Comparison of ENCODE assay signal across 16 cellular contexts in genomic region chr10:85608706-85609105, GRCh38.
A peak's percentile ranks its signal among the peaks of the same experiment; 100 is the strongest.
DNase-seq lines count a peak whose midpoint lies in the region; ATAC-seq and TF ChIP-seq lines count a peak whose summit lies in the region.
"Had no signal": no experiment of that assay in that cellular context is flagged by ENCODE, and none has a peak within 500 bp of the region (broad histone marks: within the 10 kb centered on the region; RNA-seq: fewer than 3 reads in every experiment).

No MANE protein-coding gene starts in this region.

- H3K4me1 ChIP-seq in H9 (ENCODE audit: insufficient read depth, low read length) (no peaks in the 10 kb centered on the region), endodermal cell (ENCODE audit: control insufficient read depth, insufficient read depth, low read length) (no peaks in the 10 kb centered on the region)
- H3K4me1 ChIP-seq: Caco-2 had no signal

- H3K79me1 ChIP-seq in H9 (ENCODE audit: insufficient read depth, low read depth, low read length, poor library complexity, severe bottlenecking) = no peaks in the 10 kb centered on the region

- no peaks in the 10 kb centered on the region for H3K36me3 ChIP-seq in endodermal cell (ENCODE audit: control insufficient read depth, insufficient read depth, low read length)
- H3K36me3 ChIP-seq: BLaER1 had no signal

- H3K36me3 Mint-ChIP-seq in activated CD8-positive, alpha-beta T cell treated with anti-CD3 and anti-CD28 coated beads, Interleukin-2, amount 10 ng/mL, durations not matched to agents 7 days and 5 days (ENCODE audit: low read depth) = no peaks in the 10 kb centered on the region
- H3K36me3 Mint-ChIP-seq in activated CD8-positive, alpha-beta T cell treated with anti-CD3 and anti-CD28 coated beads for 36 hours (ENCODE audit: low read depth) = no peaks in the 10 kb centered on the region
- no peaks in the 10 kb centered on the region for H3K36me3 Mint-ChIP-seq in H9 (ENCODE audit: insufficient read depth in 1 of 3, low read depth in 3 of 3)
- H3K36me3 Mint-ChIP-seq in endodermal cell (ENCODE audit: low read depth) = no peaks in the 10 kb centered on the region
- no peaks in the 10 kb centered on the region for H3K36me3 Mint-ChIP-seq in type B pancreatic cell
- H3K36me3 Mint-ChIP-seq: CD8-positive, alpha-beta memory T cell had no signal

- peaks cover 13% of the 10 kb centered on the region for H3K27me3 Mint-ChIP-seq in activated CD8-positive, alpha-beta T cell treated with anti-CD3 and anti-CD28 coated beads, Interleukin-2, amount 10 ng/mL, durations not matched to agents 7 days and 5 days (ENCODE audit: low read depth)
- no peaks in the 10 kb centered on the region for H3K27me3 Mint-ChIP-seq in activated CD8-positive, alpha-beta T cell treated with anti-CD3 and anti-CD28 coated beads for 36 hours
- H3K27me3 Mint-ChIP-seq in H9 (ENCODE audit: low read depth) (peaks cover 1% of the 10 kb centered on the region; the same call in 1 of the 2 replicates), endodermal cell (ENCODE audit: insufficient read depth) (no peaks in the 10 kb centered on the region), type B pancreatic cell (no peaks in the 10 kb centered on the region)
- H3K27me3 Mint-ChIP-seq: CD8-positive, alpha-beta memory T cell had no signal

- no peak overlapping the region for H3K4me3 Mint-ChIP-seq in activated CD8-positive, alpha-beta T cell treated with anti-CD3 and anti-CD28 coated beads, Interleukin-2, amount 10 ng/mL, durations not matched to agents 7 days and 5 days
- no peak overlapping the region for H3K4me3 Mint-ChIP-seq in activated CD8-positive, alpha-beta T cell treated with anti-CD3 and anti-CD28 coated beads for 36 hours
- H3K4me3 Mint-ChIP-seq in H9 = no peak overlapping the region
- H3K4me3 Mint-ChIP-seq in endodermal cell = no peak overlapping the region
- no peak overlapping the region for H3K4me3 Mint-ChIP-seq in type B pancreatic cell
- H3K4me3 Mint-ChIP-seq: CD8-positive, alpha-beta memory T cell; HFFc6 had no signal

- H4K8ac ChIP-seq in H9 (replicated peaks; ENCODE audit: insufficient read length, low read depth, low read length) = no peak overlapping the region

- no peak overlapping the region for H3K14ac ChIP-seq in H9 (ENCODE audit: insufficient read depth, low read length)

- H3K9ac ChIP-seq in H9 (ENCODE audit: extremely low read depth, insufficient read length, low read length) = no peak overlapping the region
- H3K9ac ChIP-seq in endodermal cell (ENCODE audit: extremely low read depth, low read length, poor library complexity, severe bottlenecking) = no peak overlapping the region
- H3K9ac ChIP-seq: BLaER1 had no signal

- no peak overlapping the region for H2AK5ac ChIP-seq in H9 (ENCODE audit: insufficient read length, low read length)

- no peak overlapping the region for H3K4ac ChIP-seq in H9 (ENCODE audit: low read depth, low read length)

- no peak overlapping the region for H3K18ac ChIP-seq in H9 (ENCODE audit: insufficient read length, low read depth, low read length)

- no peaks in the 10 kb centered on the region for H4K20me1 ChIP-seq in H9 (ENCODE audit: control insufficient read depth, insufficient read depth, insufficient read length)
- H4K20me1 ChIP-seq: BLaER1 had no signal

- no peak overlapping the region for H3K27ac Mint-ChIP-seq in activated CD8-positive, alpha-beta T cell treated with anti-CD3 and anti-CD28 coated beads, Interleukin-2, amount 10 ng/mL, durations not matched to agents 7 days and 5 days
- no peak overlapping the region for H3K27ac Mint-ChIP-seq in activated CD8-positive, alpha-beta T cell treated with anti-CD3 and anti-CD28 coated beads for 36 hours
- H3K27ac Mint-ChIP-seq in H9 = no peak overlapping the region
- no peak overlapping the region for H3K27ac Mint-ChIP-seq in endodermal cell
- H3K27ac Mint-ChIP-seq in type B pancreatic cell = no peak overlapping the region
- H3K27ac Mint-ChIP-seq: HFFc6 had no signal

- H3K27ac ChIP-seq in H9 (ENCODE audit: insufficient read length, low read depth, low read length) (no peak overlapping the region), endodermal cell (ENCODE audit: low read depth, low read length) (no peak overlapping the region)
- H3K27ac ChIP-seq: BLaER1, HL-60 had no signal

- H3K79me2 ChIP-seq in H9 (ENCODE audit: insufficient read depth, low read length) = no peaks in the 10 kb centered on the region

- no peaks in the 10 kb centered on the region for H3K23me2 ChIP-seq in H9 (ENCODE audit: insufficient read length, low read depth, low read length, poor library complexity, severe bottlenecking)

- H3T11ph ChIP-seq in H9 (ENCODE audit: low read length) = no peak overlapping the region

- POLR2A ChIA-PET in activated CD8-positive, alpha-beta T cell treated with anti-CD3 and anti-CD28 coated beads, Interleukin-2, amount 10 ng/mL, durations not matched to agents 7 days and 5 days (lab: Charles Lee) = no interaction called here
- POLR2A ChIA-PET in activated CD8-positive, alpha-beta T cell treated with anti-CD3 and anti-CD28 coated beads for 36 hours (lab: Charles Lee) = no interaction called here

- no CpG with 5 or more reads among the region's 3 CpGs for WGBS in H9 (ENCODE audit: extremely low coverage, insufficient read length, low lambda C conversion rate)
- WGBS in endodermal cell (ENCODE audit: insufficient coverage in 1 of 2, insufficient read length in 1 of 2), 2 experiments = 95% methylated on average over 3 of the region's 3 CpGs; no CpG with 5 or more reads in 1 of the 2 experiments

- no peak overlapping the region for H2BK12ac ChIP-seq in H9 (ENCODE audit: insufficient read length, low read depth, low read length)

- no peak for TF ChIP-seq CTCF in activated CD8-positive, alpha-beta T cell treated with anti-CD3 and anti-CD28 coated beads for 36 hours (IDR thresholded peaks at IDR 0.05)
- TF ChIP-seq CTCF in H9 (conservative IDR thresholded peaks at IDR 0.05) (no peak), endodermal cell (conservative IDR thresholded peaks at IDR 0.05) (no peak), type B pancreatic cell (conservative IDR thresholded peaks at IDR 0.05) (no peak)

- CTCF ChIA-PET in activated CD8-positive, alpha-beta T cell treated with anti-CD3 and anti-CD28 coated beads, Interleukin-2, amount 10 ng/mL, durations not matched to agents 7 days and 5 days (lab: Charles Lee) = no interaction called here
- CTCF ChIA-PET in activated CD8-positive, alpha-beta T cell treated with anti-CD3 and anti-CD28 coated beads for 36 hours (lab: Charles Lee) = interaction anchor here (0.7 to 1.7 kb wide), 2 partner anchors 16 to 1431 kb away, joined by 3 to 4 read pairs; no protein-coding TSS in a partner anchor

- H3K4me2 ChIP-seq in H9 (ENCODE audit: insufficient read depth, insufficient read length, low read length) = no peak overlapping the region
- H3K4me2 ChIP-seq: BLaER1 had no signal

- no peak overlapping the region for H2BK5ac ChIP-seq in H9 (ENCODE audit: insufficient read length, low read length)

- no peak overlapping the region for H4K5ac ChIP-seq in H9 (ENCODE audit: insufficient read length, low read depth, low read length)

- H3K27me3 ChIP-seq in H9 (ENCODE audit: insufficient read depth, low read length) (no peaks in the 10 kb centered on the region), endodermal cell (ENCODE audit: control insufficient read depth, insufficient read depth, low read length, poor library complexity, severe bottlenecking) (no peaks in the 10 kb centered on the region)
- H3K27me3 ChIP-seq: BLaER1 had no signal

- H2BK20ac ChIP-seq in H9 (ENCODE audit: low read depth, low read length, poor library complexity, severe bottlenecking) = no peak overlapping the region

- H2BK15ac ChIP-seq in H9 (ENCODE audit: low read depth, low read length) = no peak overlapping the region

- no peak overlapping the region for H3K23ac ChIP-seq in H9 (ENCODE audit: insufficient read length, low read depth, low read length)

- DNase-seq in activated CD8-positive, alpha-beta T cell treated with anti-CD3 and anti-CD28 coated beads, Interleukin-2, amount 10 ng/mL, durations not matched to agents 7 days and 5 days = peak; percentile 12
- no peak for DNase-seq in activated CD8-positive, alpha-beta T cell treated with anti-CD3 and anti-CD28 coated beads for 36 hours
- peak; percentile 7 for DNase-seq in H9
- peak; percentile 2 for DNase-seq in endodermal cell
- DNase-seq in type B pancreatic cell (ENCODE audit: extremely low spot score, unreplicated experiment) = peak; percentile 36
- no peak for DNase-seq in stimulated activated CD4-positive, alpha-beta T cell treated with anti-CD3 and anti-CD28 coated beads, Interleukin-4, amount 100 ng/mL, for 24 hours
- DNase-seq in NCI-H146 treated with DMSO at 0.1 percent for 48 hours (lab: John Stamatoyannopoulos, UW; ENCODE audit: unreplicated experiment) = no peak
- DNase-seq: 8988T; AML-193; Caco-2; CD8-positive, alpha-beta memory T cell; GF-D8; HCEC 1CT; HFFc6 had no signal

- intact Hi-C loops in activated CD8-positive, alpha-beta T cell treated with anti-CD3 and anti-CD28 coated beads for 36 hours (cut with micrococcal nuclease) = no loop called here

- H3K4me1 Mint-ChIP-seq in activated CD8-positive, alpha-beta T cell treated with anti-CD3 and anti-CD28 coated beads, Interleukin-2, amount 10 ng/mL, durations not matched to agents 7 days and 5 days (ENCODE audit: low read depth) = peaks cover 17% of the 10 kb centered on the region
- peaks cover 20% of the 10 kb centered on the region for H3K4me1 Mint-ChIP-seq in activated CD8-positive, alpha-beta T cell treated with anti-CD3 and anti-CD28 coated beads for 36 hours (ENCODE audit: low read depth)
- 0 out of 4 replicates have a peak, but pooled peaks cover 0 to 2% of the 10 kb centered on the region in 2 experiments for H3K4me1 Mint-ChIP-seq in H9
- H3K4me1 Mint-ChIP-seq in endodermal cell = peaks cover 7% of the 10 kb centered on the region
- H3K4me1 Mint-ChIP-seq in type B pancreatic cell (ENCODE audit: unreplicated experiment) = no peaks in the 10 kb centered on the region

- H3K9me3 Mint-ChIP-seq in activated CD8-positive, alpha-beta T cell treated with anti-CD3 and anti-CD28 coated beads, Interleukin-2, amount 10 ng/mL, durations not matched to agents 7 days and 5 days (ENCODE audit: insufficient read depth) = no peaks in the 10 kb centered on the region
- H3K9me3 Mint-ChIP-seq in activated CD8-positive, alpha-beta T cell treated with anti-CD3 and anti-CD28 coated beads for 36 hours = no peaks in the 10 kb centered on the region
- H3K9me3 Mint-ChIP-seq in H9 (no peaks in the 10 kb centered on the region; a peak in 1 of 5 replicates), endodermal cell (peaks cover 2% of the 10 kb centered on the region), type B pancreatic cell (no peaks in the 10 kb centered on the region)

- no peak for ATAC-seq in activated CD8-positive, alpha-beta T cell treated with anti-CD3 and anti-CD28 coated beads, Interleukin-2, amount 10 ng/mL, durations not matched to agents 7 days and 5 days
- ATAC-seq in activated CD8-positive, alpha-beta T cell treated with anti-CD3 and anti-CD28 coated beads for 36 hours = no peak

- H4K91ac ChIP-seq in H9 (ENCODE audit: insufficient read length, low read depth, low read length) = no peak overlapping the region

- H3K9me3 ChIP-seq in H9 (ENCODE audit: control insufficient read depth, low read depth, low read length) (no peaks in the 10 kb centered on the region), endodermal cell (ENCODE audit: control insufficient read depth, low read length) (no peaks in the 10 kb centered on the region)
- H3K9me3 ChIP-seq: BLaER1, Caco-2 had no signal

- no peak overlapping the region for H3K56ac ChIP-seq in H9 (ENCODE audit: insufficient read length, low read depth, low read length)

- H2BK120ac ChIP-seq in H9 (ENCODE audit: low read depth, low read length, poor library complexity, severe bottlenecking) = no peak overlapping the region

- H2AFZ ChIP-seq in H9 (ENCODE audit: low read length) = no peak overlapping the region

- no peak overlapping the region for H3K4me3 ChIP-seq in endodermal cell (ENCODE audit: low read length)
- H3K4me3 ChIP-seq: BLaER1 had no signal

Comparison
In these comparisons a context has a peak if more than half of its experiments do, and no peak if none do; other contexts are left out.
1. DNase-seq: peak in activated CD8-positive, alpha-beta T cell treated with anti-CD3 and anti-CD28 coated beads, Interleukin-2, amount 10 ng/mL, durations not matched to agents 7 days and 5 days (single experiment), H9 (single experiment), endodermal cell (single experiment) and type B pancreatic cell (single experiment); none in activated CD8-positive, alpha-beta T cell treated with anti-CD3 and anti-CD28 coated beads for 36 hours (single experiment), stimulated activated CD4-positive, alpha-beta T cell treated with anti-CD3 and anti-CD28 coated beads, Interleukin-4, amount 100 ng/mL, for 24 hours (single experiment) and NCI-H146 treated with DMSO at 0.1 percent for 48 hours (single experiment).